Comparison of ENCODE assay signal across 10 cellular contexts in genomic region chr14:49622022-49622607, GRCh38. TPM values are rescaled to one million over a fixed set of nuclear protein-coding genes. Genes with fewer than 3 reads are reported as not detected.
DNase-seq lines count a peak whose midpoint lies in the region; ATAC-seq and TF ChIP-seq lines count a peak whose summit lies in the region.
"Had no signal": no experiment of that assay in that cellular context is flagged by ENCODE, and none has a peak within 500 bp of the region (broad histone marks: within the 10 kb centered on the region; RNA-seq: fewer than 3 reads in every experiment).

No MANE protein-coding gene starts in this region.

- peaks cover 47% of the 10 kb centered on the region for H3K36me3 Mint-ChIP-seq in activated naive CD4-positive, alpha-beta T cell treated with anti-CD3 and anti-CD28 coated beads for 36 hours (ENCODE audit: low read depth)
- peaks cover 32% of the 10 kb centered on the region for H3K36me3 Mint-ChIP-seq in activated naive CD8-positive, alpha-beta T cell treated with anti-CD3 and anti-CD28 coated beads, Interleukin-2, amount 10 ng/mL, durations not matched to agents 7 days and 5 days

- CTCF ChIA-PET in activated naive CD4-positive, alpha-beta T cell treated with anti-CD3 and anti-CD28 coated beads for 36 hours (lab: Charles Lee) = interaction anchor here (0.6 to 5.7 kb wide), 5 partner anchors 11 to 239 kb away, joined by 3 to 77 read pairs (median 3); partner anchors contain the start of genes DNAAF2 and LRR1

- H3K27me3 Mint-ChIP-seq in activated naive CD4-positive, alpha-beta T cell treated with anti-CD3 and anti-CD28 coated beads for 36 hours (ENCODE audit: low read depth) = no peaks in the 10 kb centered on the region
- no peaks in the 10 kb centered on the region for H3K27me3 Mint-ChIP-seq in activated naive CD8-positive, alpha-beta T cell treated with anti-CD3 and anti-CD28 coated beads, Interleukin-2, amount 10 ng/mL, durations not matched to agents 7 days and 5 days

- peak overlapping the region; percentile 78 to 92 for H3K9ac ChIP-seq in liver (ENCODE audit: low read depth in 1 of 2, low read length in 2 of 2)

- H3K9me3 Mint-ChIP-seq in activated naive CD4-positive, alpha-beta T cell treated with anti-CD3 and anti-CD28 coated beads for 36 hours = no peaks in the 10 kb centered on the region
- no peaks in the 10 kb centered on the region for H3K9me3 Mint-ChIP-seq in activated naive CD8-positive, alpha-beta T cell treated with anti-CD3 and anti-CD28 coated beads, Interleukin-2, amount 10 ng/mL, durations not matched to agents 7 days and 5 days

- H3K4me3 Mint-ChIP-seq in activated naive CD4-positive, alpha-beta T cell treated with anti-CD3 and anti-CD28 coated beads for 36 hours = peak overlapping the region; percentile 97
- peak overlapping the region; percentile 97 for H3K4me3 Mint-ChIP-seq in activated naive CD8-positive, alpha-beta T cell treated with anti-CD3 and anti-CD28 coated beads, Interleukin-2, amount 10 ng/mL, durations not matched to agents 7 days and 5 days

- TF ChIP-seq CTCF in liver (IDR thresholded peaks at IDR 0.05; ENCODE audit: low read depth, low read length, missing input control) (no peak), transverse colon (IDR thresholded peaks at IDR 0.05) (no peak)

- H3K9me3 ChIP-seq in liver (ENCODE audit: control insufficient read depth in 4 of 4, low read length in 3 of 4) (no peaks in the 10 kb centered on the region), transverse colon (no peaks in the 10 kb centered on the region)

- no peak for TF ChIP-seq RAD21 in liver (IDR thresholded peaks at IDR 0.05)

- no peak for TF ChIP-seq EP300 in transverse colon (IDR thresholded peaks at IDR 0.05; ENCODE audit: low read depth)

- WGBS in liver = 21% methylated on average over 3 of the region's 3 CpGs
- WGBS in transverse colon (ENCODE audit: low coverage in 1 of 2), 2 donors = 38% methylated on average over 3 of the region's 3 CpGs; no CpG with 5 or more reads in 1 of the 2 donors

- POLR2A ChIA-PET in activated naive CD8-positive, alpha-beta T cell treated with anti-CD3 and anti-CD28 coated beads, Interleukin-2, amount 10 ng/mL, durations not matched to agents 7 days and 5 days (lab: Charles Lee) = interaction anchor here (0.6 to 3.0 kb wide), 8 partner anchors 10 to 673 kb away, joined by 3 to 102 read pairs (median 14); partner anchors contain the start of genes DNAAF2, KLHDC2 and RPS29

- H3K36me3 ChIP-seq in liver (ENCODE audit: control insufficient read depth in 4 of 4, insufficient read depth in 3 of 4, low read depth in 1 of 4, low read length in 3 of 4) = peaks cover 0 to 11% (median 5%) of the 10 kb centered on the region in 4 donors
- peaks cover 0 to 20% (median 3%) of the 10 kb centered on the region in 4 donors for H3K36me3 ChIP-seq in transverse colon

- no peak for DNase-seq in activated naive CD4-positive, alpha-beta T cell treated with anti-CD3 and anti-CD28 coated beads for 36 hours
- DNase-seq in activated naive CD4-positive, alpha-beta T cell (lab: John Stamatoyannopoulos, UW) = no peak
- DNase-seq in activated naive CD8-positive, alpha-beta T cell treated with anti-CD3 and anti-CD28 coated beads, Interleukin-2, amount 10 ng/mL, durations not matched to agents 7 days and 5 days = no peak
- DNase-seq in transverse colon (no peak), mucosa of gallbladder (ENCODE audit: low spot score) (no peak), COLO829 (ENCODE audit: low spot score) (no peak)
- DNase-seq: GDM1, NCI-H1694 had no signal

- H3K27ac ChIP-seq in liver (ENCODE audit: low read depth in 1 of 2, low read length in 2 of 2) (peak overlapping the region; percentile 17 to 93), transverse colon (peak overlapping the region; percentile 95 to 99 (median 96))

- H3K4me1 Mint-ChIP-seq in activated naive CD4-positive, alpha-beta T cell treated with anti-CD3 and anti-CD28 coated beads for 36 hours (ENCODE audit: low read depth) = peaks cover 58% of the 10 kb centered on the region
- peaks cover 37% of the 10 kb centered on the region for H3K4me1 Mint-ChIP-seq in activated naive CD8-positive, alpha-beta T cell treated with anti-CD3 and anti-CD28 coated beads, Interleukin-2, amount 10 ng/mL, durations not matched to agents 7 days and 5 days

- H3K27ac Mint-ChIP-seq in activated naive CD4-positive, alpha-beta T cell treated with anti-CD3 and anti-CD28 coated beads for 36 hours = peak overlapping the region; percentile 97
- peak overlapping the region; percentile 62 for H3K27ac Mint-ChIP-seq in activated naive CD8-positive, alpha-beta T cell treated with anti-CD3 and anti-CD28 coated beads, Interleukin-2, amount 10 ng/mL, durations not matched to agents 7 days and 5 days

- H3K4me3 ChIP-seq in liver (ENCODE audit: low read depth in 1 of 3, low read length in 3 of 3) (peak overlapping the region; percentile 88 to 90 (median 88)), transverse colon (peak overlapping the region in 3 of 4 donors; percentile 79 to 99 (median 92))

- peaks cover 2 to 46% (median 22%) of the 10 kb centered on the region in 4 donors for H3K4me1 ChIP-seq in liver (ENCODE audit: control insufficient read depth in 4 of 4, insufficient read depth in 4 of 4, low read length in 3 of 4)
- peaks cover 5 to 58% (median 39%) of the 10 kb centered on the region in 4 donors for H3K4me1 ChIP-seq in transverse colon

- in situ Hi-C loops in transverse colon (cut with MboI; ENCODE audit: low pct_ligation_motif_present in 1 of 4, low pct_unique_long_range_greater_than_20kb in 1 of 4, low sequenced_read_pairs in 3 of 4) = no loop called here

- no peaks in the 10 kb centered on the region for H3K27me3 ChIP-seq in liver (ENCODE audit: control insufficient read depth in 4 of 4, insufficient read depth in 4 of 4, low read length in 3 of 4)
- no peaks in the 10 kb centered on the region for H3K27me3 ChIP-seq in transverse colon

- no peak for TF ChIP-seq POLR2A in transverse colon (IDR thresholded peaks at IDR 0.05)

- intact Hi-C loops in activated naive CD4-positive, alpha-beta T cell treated with anti-CD3 and anti-CD28 coated beads for 36 hours (cut with micrococcal nuclease) = loop anchor here (5.0 kb wide), 3 partner anchors 350 to 690 kb away; partner anchors contain the start of genes DMAC2L and L2HGDH
- intact Hi-C loops in transverse colon (cut with DNase I; ENCODE audit: low total_unique reads) = no loop called here

- no peak for ATAC-seq in activated naive CD8-positive, alpha-beta T cell treated with anti-CD3 and anti-CD28 coated beads, Interleukin-2, amount 10 ng/mL, durations not matched to agents 7 days and 5 days (ENCODE audit: low read depth)
- ATAC-seq in HG02973 (IDR thresholded peaks at IDR 0.05; ENCODE audit: unreplicated experiment) = no peak

TF ChIP-seq in liver, 16 proteins besides CTCF, POLR2A, EP300 and RAD21 (continues in another document):
- TF ChIP-seq ATF3 (IDR thresholded peaks at IDR 0.05) (no peak), FOXA1 (IDR thresholded peaks at IDR 0.05) (no peak), TAF1 (conservative IDR thresholded peaks at IDR 0.05) (no peak), FOXA2 (IDR thresholded peaks at IDR 0.05) (no peak), JUND (IDR thresholded peaks at IDR 0.05) (no peak), SP1 (IDR thresholded peaks at IDR 0.05) (no peak), EGR1 (IDR thresholded peaks at IDR 0.05; ENCODE audit: low read depth in 2 of 2) (no peak), GABPA (IDR thresholded peaks at IDR 0.05 in 1 of 2, conservative IDR thresholded peaks at IDR 0.05 in 1 of 2) (no peak), YY1 (IDR thresholded peaks at IDR 0.05) (no peak), RXRA (IDR thresholded peaks at IDR 0.05) (no peak)

RNA-seq across cellular contexts. Expression of gene MGAT2, which starts 1.5 kb away (rescaled TPM):
- total RNA-seq in activated naive CD4-positive, alpha-beta T cell treated with anti-CD3 and anti-CD28 coated beads for 36 hours = 10 to 100 TPM; 20.6 to 20.7 TPM
- total RNA-seq in activated naive CD8-positive, alpha-beta T cell treated with anti-CD3 and anti-CD28 coated beads, Interleukin-2, amount 10 ng/mL, durations not matched to agents 7 days and 5 days = 10 to 100 TPM; 54.6 to 55.0 TPM
- total RNA-seq in liver = 10 to 100 TPM; 31.5 to 44.0 TPM
- polyA plus RNA-seq in liver = 10 to 100 TPM; 10.5 to 26.0 TPM
- 10 to 100 TPM; 24.3 to 62.3 (median 49.2) TPM for total RNA-seq in transverse colon
- 43.0 TPM for total RNA-seq in mucosa of gallbladder

RNA-seq across cellular contexts. Expression of gene RPL36AL, which starts 1.7 kb away (rescaled TPM):
- total RNA-seq in activated naive CD4-positive, alpha-beta T cell treated with anti-CD3 and anti-CD28 coated beads for 36 hours = 100 to 1,000 TPM; 250 to 266 TPM
- total RNA-seq in activated naive CD8-positive, alpha-beta T cell treated with anti-CD3 and anti-CD28 coated beads, Interleukin-2, amount 10 ng/mL, durations not matched to agents 7 days and 5 days = 100 to 1,000 TPM; 238 to 254 TPM
- total RNA-seq in liver (100 to 1,000 TPM; 110 to 115 TPM), transverse colon (100 to 1,000 TPM in 2 of 4 donors, 10 to 100 TPM in 2; 22.8 to 248 (median 137) TPM), mucosa of gallbladder (143 TPM)
- 100 to 1,000 TPM; 181 to 268 TPM for polyA plus RNA-seq in liver

RNA-seq across cellular contexts. Expression of gene DNAAF2, which starts 12.9 kb away (rescaled TPM):
- total RNA-seq in activated naive CD4-positive, alpha-beta T cell treated with anti-CD3 and anti-CD28 coated beads for 36 hours = 1 to 10 TPM; 5.5 to 6.0 TPM
- total RNA-seq in activated naive CD8-positive, alpha-beta T cell treated with anti-CD3 and anti-CD28 coated beads, Interleukin-2, amount 10 ng/mL, durations not matched to agents 7 days and 5 days = 1 to 10 TPM; 8.0 to 8.2 TPM
- total RNA-seq in liver (1 to 10 TPM; 4.6 to 8.2 TPM), transverse colon (10 to 100 TPM in 3 of 4 donors, 1 to 10 TPM in 1; 9.6 to 21.7 (median 19.4) TPM), mucosa of gallbladder (8.4 TPM)
- 1 to 10 TPM; 4.2 to 6.1 TPM for polyA plus RNA-seq in liver

RNA-seq across cellular contexts. Expression of gene LRR1, which starts 23.4 kb away (rescaled TPM):
- total RNA-seq in activated naive CD4-positive, alpha-beta T cell treated with anti-CD3 and anti-CD28 coated beads for 36 hours = 10 to 100 TPM; 47.7 to 49.1 TPM
- 10 to 100 TPM; 43.7 to 44.3 TPM for total RNA-seq in activated naive CD8-positive, alpha-beta T cell treated with anti-CD3 and anti-CD28 coated beads, Interleukin-2, amount 10 ng/mL, durations not matched to agents 7 days and 5 days
- total RNA-seq in liver (10 to 100 TPM in 1 of 2 donors, 1 to 10 TPM in 1; 3.8 to 23.2 TPM), transverse colon (10 to 100 TPM in 2 of 4 donors, 1 to 10 TPM in 1, not detected in 1; 3.0 to 17.1 (median 12.4) TPM), mucosa of gallbladder (7.0 TPM)
- 1 to 10 TPM; 3.7 to 4.4 TPM for polyA plus RNA-seq in liver

RNA-seq across cellular contexts. Expression of gene RPS29, which starts 35.9 kb away (rescaled TPM):
- 1,000 to 10,000 TPM; 1,858 to 2,382 TPM for total RNA-seq in activated naive CD4-positive, alpha-beta T cell treated with anti-CD3 and anti-CD28 coated beads for 36 hours
- total RNA-seq in activated naive CD8-positive, alpha-beta T cell treated with anti-CD3 and anti-CD28 coated beads, Interleukin-2, amount 10 ng/mL, durations not matched to agents 7 days and 5 days = 1,000 to 10,000 TPM; 1,762 to 1,786 TPM
- total RNA-seq in liver = 1,000 to 10,000 TPM in 1 of 2 donors, 100 to 1,000 TPM in 1; 606 to 1,739 TPM
- polyA plus RNA-seq in liver = 1,000 to 10,000 TPM in 1 of 2 donors, 100 to 1,000 TPM in 1; 584 to 1,071 TPM
- total RNA-seq in transverse colon = 1,000 to 10,000 TPM; 2,435 to 6,129 (median 4,291) TPM
- 852 TPM for total RNA-seq in mucosa of gallbladder
